In the genomic region with DNA sequence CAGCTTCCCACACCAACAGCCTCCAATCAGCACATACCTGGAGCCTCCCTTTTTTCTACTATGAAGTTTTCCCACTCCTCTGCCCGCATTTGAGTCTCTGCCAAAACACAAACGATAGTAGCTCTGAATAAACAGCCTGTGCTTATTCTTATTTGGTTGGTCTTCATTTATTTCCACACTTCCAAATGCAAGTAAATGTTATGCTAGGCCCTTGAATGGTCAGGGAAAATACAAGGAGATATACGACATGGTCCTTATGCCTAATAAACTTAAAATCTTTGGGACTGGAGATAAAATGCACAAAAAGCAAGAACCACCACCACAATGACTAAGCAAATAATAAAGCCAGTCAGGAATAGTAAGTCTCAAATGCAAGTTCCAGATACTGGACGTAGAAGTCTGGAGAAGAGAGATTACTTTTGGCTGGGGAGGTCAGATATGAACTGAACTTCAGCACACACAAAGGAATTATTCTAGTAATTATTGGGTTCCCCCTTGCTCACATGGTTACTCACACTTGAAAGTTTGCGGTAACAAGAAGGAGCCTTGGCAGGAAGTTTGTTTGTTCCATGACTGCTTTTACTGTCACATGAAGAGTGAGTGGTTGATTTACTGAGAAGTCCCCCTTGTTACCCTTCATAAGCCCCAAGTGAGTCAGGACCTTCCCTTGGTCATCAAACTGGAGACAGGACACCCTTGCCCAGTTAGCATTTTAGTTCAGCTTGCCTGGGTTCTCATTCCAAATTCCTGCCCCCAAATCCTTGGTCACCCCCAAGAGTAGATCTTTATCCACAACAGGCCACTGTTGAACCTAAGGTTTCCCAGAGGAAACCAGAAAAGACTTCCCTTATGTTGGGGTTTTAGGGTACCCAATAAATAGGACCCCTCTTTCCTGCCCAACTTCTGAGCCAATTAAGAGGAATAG, we compare ENCODE assay signal across 1 cellular context.
TF ChIP-seq lines count a peak whose summit lies in the region.

No MANE protein-coding gene starts in this region.

TF ChIP-seq in SK-N-SH, 30 proteins besides CTCF, POLR2A, EP300 and RAD21 (continued from another document):
- TF ChIP-seq, protein P1, sequence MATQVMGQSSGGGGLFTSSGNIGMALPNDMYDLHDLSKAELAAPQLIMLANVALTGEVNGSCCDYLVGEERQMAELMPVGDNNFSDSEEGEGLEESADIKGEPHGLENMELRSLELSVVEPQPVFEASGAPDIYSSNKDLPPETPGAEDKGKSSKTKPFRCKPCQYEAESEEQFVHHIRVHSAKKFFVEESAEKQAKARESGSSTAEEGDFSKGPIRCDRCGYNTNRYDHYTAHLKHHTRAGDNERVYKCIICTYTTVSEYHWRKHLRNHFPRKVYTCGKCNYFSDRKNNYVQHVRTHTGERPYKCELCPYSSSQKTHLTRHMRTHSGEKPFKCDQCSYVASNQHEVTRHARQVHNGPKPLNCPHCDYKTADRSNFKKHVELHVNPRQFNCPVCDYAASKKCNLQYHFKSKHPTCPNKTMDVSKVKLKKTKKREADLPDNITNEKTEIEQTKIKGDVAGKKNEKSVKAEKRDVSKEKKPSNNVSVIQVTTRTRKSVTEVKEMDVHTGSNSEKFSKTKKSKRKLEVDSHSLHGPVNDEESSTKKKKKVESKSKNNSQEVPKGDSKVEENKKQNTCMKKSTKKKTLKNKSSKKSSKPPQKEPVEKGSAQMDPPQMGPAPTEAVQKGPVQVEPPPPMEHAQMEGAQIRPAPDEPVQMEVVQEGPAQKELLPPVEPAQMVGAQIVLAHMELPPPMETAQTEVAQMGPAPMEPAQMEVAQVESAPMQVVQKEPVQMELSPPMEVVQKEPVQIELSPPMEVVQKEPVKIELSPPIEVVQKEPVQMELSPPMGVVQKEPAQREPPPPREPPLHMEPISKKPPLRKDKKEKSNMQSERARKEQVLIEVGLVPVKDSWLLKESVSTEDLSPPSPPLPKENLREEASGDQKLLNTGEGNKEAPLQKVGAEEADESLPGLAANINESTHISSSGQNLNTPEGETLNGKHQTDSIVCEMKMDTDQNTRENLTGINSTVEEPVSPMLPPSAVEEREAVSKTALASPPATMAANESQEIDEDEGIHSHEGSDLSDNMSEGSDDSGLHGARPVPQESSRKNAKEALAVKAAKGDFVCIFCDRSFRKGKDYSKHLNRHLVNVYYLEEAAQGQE (IDR thresholded peaks at IDR 0.05; ENCODE audit: low read depth, low read length), result no peak
- TF ChIP-seq NRF1 (IDR thresholded peaks at IDR 0.05; ENCODE audit: low read depth, low read length) (no peak), ELF1 (IDR thresholded peaks at IDR 0.05) (no peak), MEF2A (IDR thresholded peaks at IDR 0.05; ENCODE audit: borderline replicate concordance, low read depth) (no peak)
- TF ChIP-seq, protein P2, sequence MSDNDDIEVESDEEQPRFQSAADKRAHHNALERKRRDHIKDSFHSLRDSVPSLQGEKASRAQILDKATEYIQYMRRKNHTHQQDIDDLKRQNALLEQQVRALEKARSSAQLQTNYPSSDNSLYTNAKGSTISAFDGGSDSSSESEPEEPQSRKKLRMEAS (IDR thresholded peaks at IDR 0.05; ENCODE audit: low read depth), result no peak
